Comparison of ENCODE assay signal across 1 cellular context in genomic region chr17:18320301-18320700, GRCh38.
TF ChIP-seq lines count a peak whose summit lies in the region.

No MANE protein-coding gene starts in this region.

TF ChIP-seq in IMR-90, 13 proteins besides CTCF, POLR2A, EP300 and RAD21 (continued from another document):
- TF ChIP-seq USF2 (IDR thresholded peaks at IDR 0.05; ENCODE audit: low read depth, low read length) (no peak), NFE2L2 (IDR thresholded peaks at IDR 0.05; ENCODE audit: low read depth, low read length) (no peak), CHD1 (IDR thresholded peaks at IDR 0.05; ENCODE audit: low read depth, low read length) (no peak), FOS (IDR thresholded peaks at IDR 0.05; ENCODE audit: low read depth, low read length) (no peak)
